Comparison of ENCODE assay signal across 1 cellular context in genomic region chr10:82625497-82626151, GRCh38.
A peak's percentile ranks its signal among the peaks of the same experiment; 100 is the strongest.
TF ChIP-seq lines count a peak whose summit lies in the region.

No MANE protein-coding gene starts in this region.

TF ChIP-seq in SK-N-SH, 30 proteins besides CTCF, POLR2A, EP300 and RAD21 (continued from another document):
- no peak for TF ChIP-seq IRF3 (IDR thresholded peaks at IDR 0.05; ENCODE audit: low read depth, low read length)
- peak; percentile 92 for TF ChIP-seq RCOR1 (IDR thresholded peaks at IDR 0.05; ENCODE audit: low read length)
